24 cellular contexts compared by ENCODE assay signal in genomic region chr12:90855534-90855933, GRCh38.
DNase-seq lines count a peak whose midpoint lies in the region; ATAC-seq, FAIRE-seq and TF ChIP-seq lines count a peak whose summit lies in the region.
"Had no signal": no experiment of that assay in that cellular context is flagged by ENCODE, and none has a peak within 500 bp of the region (broad histone marks: within the 10 kb centered on the region; RNA-seq: fewer than 3 reads in every experiment).

No MANE protein-coding gene starts in this region.

- POLR2A ChIA-PET in HepG2 (lab: Yijun Ruan, JAX): no interaction called here
- POLR2A ChIA-PET in HEK293 (lab: Yijun Ruan, JAX): interaction anchor here (0.7 kb wide), 1 partner anchor 334 kb away, joined by 5 read pairs; no protein-coding TSS in a partner anchor
- POLR2A ChIA-PET in H1 (lab: Charles Lee; ENCODE audit: partially characterized antibody): no interaction called here

- peaks cover 51% of the 10 kb centered on the region for H3K4me1 Mint-ChIP-seq in mesothelial cell of epicardium

- H4K8ac ChIP-seq in H1 (ENCODE audit: extremely low read depth, insufficient read depth, low read length): no peak overlapping the region

- no peak overlapping the region for H3K18ac ChIP-seq in H1 (ENCODE audit: extremely low read depth, low read length)

- ATAC-seq in HepG2 (no peak), right lobe of liver (no peak)
- ATAC-seq: CD8-positive, alpha-beta T cell had no signal

- H3K23me2 ChIP-seq in H1 (ENCODE audit: low read depth, low read length): no peaks in the 10 kb centered on the region; the same call in 1 of the 2 replicates

- H2BK15ac ChIP-seq in H1 (ENCODE audit: low read length): no peak overlapping the region

- no peak overlapping the region for H3K14ac ChIP-seq in H1 (ENCODE audit: insufficient read length)

- no peak overlapping the region for H3K9ac ChIP-seq in HepG2 (ENCODE audit: insufficient read depth, low read depth, low read length)
- H3K9ac ChIP-seq in H1 (replicated peaks in 1 of 4; ENCODE audit: extremely low read depth in 1 of 4, low read depth in 3 of 4, low read length in 3 of 4): no peak overlapping the region
- H3K9ac ChIP-seq: BLaER1 treated with 17β-estradiol and CSF1 and Interleukin-3, amounts not matched to agents 10 nM and 100 nM had no signal

- no peak overlapping the region for H2AK5ac ChIP-seq in H1 (ENCODE audit: low read depth, low read length)

- H3K27me3 Mint-ChIP-seq in mesothelial cell of epicardium (ENCODE audit: low read depth): no peaks in the 10 kb centered on the region
- H3K27me3 Mint-ChIP-seq: B cell; CD4-positive, alpha-beta T cell had no signal

- 31% methylated on average over 1 of the region's 1 CpG for WGBS in HepG2 (ENCODE audit: low lambda C conversion rate)
- 80% methylated on average over 1 of the region's 1 CpG for WGBS in right lobe of liver (ENCODE audit: insufficient coverage, low coverage, low lambda C conversion rate, missing lambda C conversion rate)
- WGBS in H1 (ENCODE audit: extremely low coverage in 1 of 2, insufficient coverage in 1 of 2, insufficient read length in 1 of 2, insufficient replicate concordance in 2 of 2, low coverage in 1 of 2, low lambda C conversion rate in 2 of 2, missing lambda C conversion rate in 1 of 2), 2 experiments: 100% methylated on average over 1 of the region's 1 CpG; no CpG with 5 or more reads in 1 of the 2 experiments

- H3K79me2 ChIP-seq in HepG2 (ENCODE audit: insufficient read depth, low read length) (no peaks in the 10 kb centered on the region), H1 (ENCODE audit: control insufficient read depth in 1 of 2, insufficient read depth in 2 of 2, low read length in 2 of 2) (no peaks in the 10 kb centered on the region)

- no peaks in the 10 kb centered on the region for H4K20me1 ChIP-seq in HepG2 (ENCODE audit: insufficient read depth, low read length)
- H4K20me1 ChIP-seq in H1 (replicated peaks in 1 of 2; ENCODE audit: control insufficient read depth in 1 of 2, insufficient read depth in 2 of 2, low read length in 2 of 2): no peaks in the 10 kb centered on the region
- H4K20me1 ChIP-seq: BLaER1 treated with 17β-estradiol and CSF1 and Interleukin-3, amounts not matched to agents 10 nM and 100 nM had no signal

- CTCF ChIA-PET in HepG2 (lab: Yijun Ruan, JAX; ENCODE audit: low intra/inter-chr PET ratio, low total read pairs) (no interaction called here), HEK293 (lab: Yijun Ruan, JAX) (interaction anchor here (1.0 kb wide), 1 partner anchor 42 kb away, joined by 4 read pairs; no protein-coding TSS in a partner anchor), H1 (lab: Charles Lee; ENCODE audit: partially characterized antibody) (interaction anchor here (0.6 kb wide), 1 partner anchor 244 kb away, joined by 3 read pairs; no protein-coding TSS in a partner anchor)

- in situ Hi-C loops in HepG2 (cut with HindIII; ENCODE audit: extremely low pct_ligation_motif_present, low pct_unique_long_range_greater_than_20kb): no loop called here

- no peak overlapping the region for H3K4me2 ChIP-seq in HepG2 (ENCODE audit: low read depth, low read length)
- H3K4me2 ChIP-seq in H1 (ENCODE audit: insufficient read depth in 1 of 2, low read depth in 2 of 2, low read length in 2 of 2): no peak overlapping the region
- H3K4me2 ChIP-seq: BLaER1 treated with 17β-estradiol and CSF1 and Interleukin-3, amounts not matched to agents 10 nM and 100 nM had no signal

- no peak overlapping the region for H2BK12ac ChIP-seq in H1 (ENCODE audit: low read depth, low read length)

- no peaks in the 10 kb centered on the region for H3K9me3 Mint-ChIP-seq in mesothelial cell of epicardium
- H3K9me3 Mint-ChIP-seq: CD4-positive, alpha-beta T cell; CD8-positive, alpha-beta T cell had no signal

- TF ChIP-seq POLR2A in HepG2 (IDR thresholded peaks at IDR 0.05; ENCODE audit: insufficient read depth in 1 of 2, low read depth in 2 of 2, low read length in 2 of 2) (no peak), right lobe of liver (IDR thresholded peaks at IDR 0.05) (no peak), H1 (IDR thresholded peaks at IDR 0.05; ENCODE audit: control extremely low read depth in 1 of 2, low read depth in 2 of 2, low read length in 2 of 2) (no peak), Peyer's patch (IDR thresholded peaks at IDR 0.05) (no peak)

- no peak for FAIRE-seq in HepG2 (lab: Jason Lieb, UNC)
- no peak for FAIRE-seq in H1 (lab: Jason Lieb, UNC)
- FAIRE-seq: A204.1, D721Med, G401.6, GM12891, GM19239 had no signal

- no peaks in the 10 kb centered on the region for H3K36me3 Mint-ChIP-seq in mesothelial cell of epicardium
- H3K36me3 Mint-ChIP-seq: CD8-positive, alpha-beta T cell had no signal

- H2BK5ac ChIP-seq in H1 (ENCODE audit: low read depth, low read length): no peak overlapping the region

- TF ChIP-seq RAD21 in HepG2 (CRISPR knock-in tag; IDR thresholded peaks at IDR 0.05) (no peak), H1 (IDR thresholded peaks at IDR 0.05 in 1 of 2, conservative IDR thresholded peaks at IDR 0.05 in 1 of 2; ENCODE audit: low read depth in 2 of 2, low read length in 2 of 2) (no peak)

- H3K27ac Mint-ChIP-seq in mesothelial cell of epicardium: peak overlapping the region; percentile 41
- H3K27ac Mint-ChIP-seq: B cell; CD4-positive, alpha-beta T cell; CD8-positive, alpha-beta T cell had no signal

- no peaks in the 10 kb centered on the region for H3K79me1 ChIP-seq in H1 (ENCODE audit: low read depth, low read length)

- no peak overlapping the region for H2BK20ac ChIP-seq in H1 (ENCODE audit: low read length)

- no peak overlapping the region for H3K27ac ChIP-seq in HepG2 (ENCODE audit: extremely low read length, insufficient read depth, low read length)
- H3K27ac ChIP-seq in right lobe of liver: no peak overlapping the region
- H3K27ac ChIP-seq in HEK293 (ENCODE audit: extremely low read depth, low read depth, low read length): no peak overlapping the region
- no peak overlapping the region for H3K27ac ChIP-seq in H1 (ENCODE audit: low read depth, low read length)
- H3K27ac ChIP-seq in Peyer's patch: no peak overlapping the region
- H3K27ac ChIP-seq: BLaER1 treated with 17β-estradiol and CSF1 and Interleukin-3, amounts not matched to agents 10 nM and 100 nM; C4-2B had no signal

- intact Hi-C loops in HepG2 (cut with micrococcal nuclease; ENCODE audit: unreplicated experiment) (loop anchor here (5.0 kb wide), 1 partner anchor 1313 kb away; no protein-coding TSS in a partner anchor), right lobe of liver (cut with DNase I) (no loop called here)

- no TSS peak for BruUV-seq in HepG2 (replicated peaks; lab: Mats Ljungman, UMichigan)

- peak overlapping the region; percentile 77 for H3K56ac ChIP-seq in H1 (replicated peaks; ENCODE audit: insufficient read length, low read depth, low read length)

- no peak overlapping the region for H4K91ac ChIP-seq in H1 (replicated peaks; ENCODE audit: insufficient read length, low read length)

- no peaks in the 10 kb centered on the region for H3K36me3 ChIP-seq in HepG2 (replicated peaks in 1 of 2; ENCODE audit: control insufficient read depth in 1 of 2, insufficient read depth in 2 of 2, low read length in 2 of 2)
- H3K36me3 ChIP-seq in right lobe of liver: no peaks in the 10 kb centered on the region
- H3K36me3 ChIP-seq in HEK293 (ENCODE audit: control insufficient read depth in 2 of 2, insufficient read depth in 1 of 2, low read length in 2 of 2): no peaks in the 10 kb centered on the region
- H3K36me3 ChIP-seq in H1 (ENCODE audit: control insufficient read depth in 2 of 4, insufficient read depth in 4 of 4, low read length in 3 of 4): no peaks in the 10 kb centered on the region
- H3K36me3 ChIP-seq in Peyer's patch: no peaks in the 10 kb centered on the region
- H3K36me3 ChIP-seq: BLaER1 treated with 17β-estradiol and CSF1 and Interleukin-3, amounts not matched to agents 10 nM and 100 nM had no signal

- H3K9me3 ChIP-seq in HepG2 (ENCODE audit: low read length) (no peaks in the 10 kb centered on the region), right lobe of liver (no peaks in the 10 kb centered on the region), HEK293 (ENCODE audit: control insufficient read depth, insufficient read depth, low read depth, low read length) (no peaks in the 10 kb centered on the region), H1 (ENCODE audit: insufficient read depth in 2 of 2, low read depth in 1 of 2, low read length in 1 of 2) (no peaks in the 10 kb centered on the region), Peyer's patch (no peaks in the 10 kb centered on the region)
- H3K9me3 ChIP-seq: BLaER1 treated with 17β-estradiol and CSF1 and Interleukin-3, amounts not matched to agents 10 nM and 100 nM; Caco-2 had no signal

- no peak overlapping the region for H2BK120ac ChIP-seq in H1 (replicated peaks; ENCODE audit: low read depth, low read length)

- peaks cover 58% of the 10 kb centered on the region for H3K4me1 ChIP-seq in HepG2 (ENCODE audit: insufficient read depth, low read length)
- H3K4me1 ChIP-seq in right lobe of liver: peaks cover 0 to 19% (median 3%) of the 10 kb centered on the region in 4 donors
- H3K4me1 ChIP-seq in HEK293 (ENCODE audit: control insufficient read depth, insufficient read depth, low read length): no peaks in the 10 kb centered on the region; the same call in 1 of the 2 replicates
- no peaks in the 10 kb centered on the region for H3K4me1 ChIP-seq in H1 (replicated peaks in 1 of 4; ENCODE audit: control insufficient read depth in 3 of 4, insufficient read depth in 4 of 4, low read length in 3 of 4)
- no peaks in the 10 kb centered on the region for H3K4me1 ChIP-seq in Peyer's patch
- H3K4me1 ChIP-seq: BLaER1 treated with 17β-estradiol and CSF1 and Interleukin-3, amounts not matched to agents 10 nM and 100 nM; Caco-2 had no signal

- no peak for DNase-seq in HepG2 (ENCODE audit: low spot score)
- no peak for DNase-seq in right lobe of liver
- no peak for DNase-seq in H1 (ENCODE audit: low read depth in 1 of 2, low spot score in 2 of 2)
- DNase-seq in mesothelial cell of epicardium (ENCODE audit: low spot score in 2 of 2, unreplicated experiment in 2 of 2): no peak
- no peak for DNase-seq in kidney tubule cell (ENCODE audit: low spot score)
- no peak for DNase-seq in Peyer's patch
- DNase-seq in mucosa of gallbladder (ENCODE audit: low spot score): no peak
- DNase-seq: 8988T; AML-193; Caco-2; Calu3; CD4-positive, alpha-beta T cell; CD8-positive, alpha-beta T cell; DMS79 treated with DMSO at 0.1 percent for 48 hours; GF-D8 had no signal

- H2AFZ ChIP-seq in HepG2 (ENCODE audit: low read length) (no peak overlapping the region), H1 (ENCODE audit: low read length) (no peak overlapping the region)

- no peak overlapping the region for H3K4me3 Mint-ChIP-seq in mesothelial cell of epicardium
- H3K4me3 Mint-ChIP-seq: B cell; CD4-positive, alpha-beta T cell; CD8-positive, alpha-beta T cell had no signal

- no peak overlapping the region for H3K4ac ChIP-seq in H1 (replicated peaks; ENCODE audit: insufficient read length, low read depth, low read length)

- TF ChIP-seq CTCF in HepG2 (CRISPR knock-in tag; IDR thresholded peaks at IDR 0.05) (no peak), right lobe of liver (IDR thresholded peaks at IDR 0.05) (no peak), HEK293 (tag by site-specific recombination; IDR thresholded peaks at IDR 0.05) (no peak), H1 (IDR thresholded peaks at IDR 0.05; ENCODE audit: control extremely low read depth in 1 of 3, insufficient read depth in 1 of 3, low read depth in 1 of 3, low read length in 3 of 3) (no peak), mesothelial cell of epicardium (IDR thresholded peaks at IDR 0.05; ENCODE audit: unreplicated experiment) (no peak), Peyer's patch (IDR thresholded peaks at IDR 0.05) (no peak)

- TF ChIP-seq EP300 in HepG2 (IDR thresholded peaks at IDR 0.05; ENCODE audit: low read depth in 2 of 2, low read length in 2 of 2) (no peak), HepG2 (CRISPR knock-in tag; IDR thresholded peaks at IDR 0.05; ENCODE audit: borderline replicate concordance) (no peak), H1 (IDR thresholded peaks at IDR 0.05; ENCODE audit: borderline replicate concordance in 1 of 2, low read depth in 2 of 2, low read length in 2 of 2) (no peak)

- H3K27me3 ChIP-seq in HepG2 (ENCODE audit: control insufficient read depth in 1 of 2, insufficient read depth in 2 of 2, low read length in 2 of 2) (no peaks in the 10 kb centered on the region; a peak in 1 of 5 replicates), right lobe of liver (no peaks in the 10 kb centered on the region), H1 (replicated peaks in 1 of 4; ENCODE audit: control insufficient read depth in 3 of 4, extremely low read depth in 1 of 4, insufficient read depth in 3 of 4, low read length in 3 of 4) (no peaks in the 10 kb centered on the region), Peyer's patch (no peaks in the 10 kb centered on the region)
- H3K27me3 ChIP-seq: BLaER1 treated with 17β-estradiol and CSF1 and Interleukin-3, amounts not matched to agents 10 nM and 100 nM had no signal

- no peak overlapping the region for H4K5ac ChIP-seq in H1 (ENCODE audit: insufficient read length, low read depth, low read length)

- no peak overlapping the region for H3K4me3 ChIP-seq in HepG2 (replicated peaks in 1 of 3; ENCODE audit: insufficient read depth in 1 of 3, low read depth in 2 of 3, low read length in 3 of 3)
- no peak overlapping the region for H3K4me3 ChIP-seq in right lobe of liver
- H3K4me3 ChIP-seq in HEK293 (ENCODE audit: low read depth, low read length): no peak overlapping the region
- H3K4me3 ChIP-seq in H1 (ENCODE audit: extremely low read depth in 1 of 4, insufficient read depth in 2 of 4, low read depth in 3 of 4, low read length in 4 of 4): no peak overlapping the region
- H3K4me3 ChIP-seq in Peyer's patch: no peak overlapping the region
- H3K4me3 ChIP-seq: BLaER1 treated with 17β-estradiol and CSF1 and Interleukin-3, amounts not matched to agents 10 nM and 100 nM had no signal

- H3K23ac ChIP-seq in H1 (ENCODE audit: insufficient read length): no peak overlapping the region
